In genomic region chr2:241619602-241620418, GRCh38 we compare ENCODE assay signal across 17 cellular contexts. TPM values are rescaled to one million over a fixed set of nuclear protein-coding genes. Genes with fewer than 3 reads are reported as not detected.
DNase-seq lines count a peak whose midpoint lies in the region; ATAC-seq and TF ChIP-seq lines count a peak whose summit lies in the region.
"Had no signal": no experiment of that assay in that cellular context is flagged by ENCODE, and none has a peak within 500 bp of the region (broad histone marks: within the 10 kb centered on the region; RNA-seq: fewer than 3 reads in every experiment).

No MANE protein-coding gene starts in this region.

- H3K9me2 ChIP-seq in HCT116 (ENCODE audit: insufficient read depth): no peaks in the 10 kb centered on the region

- peak overlapping the region; percentile 97 for H3K27ac Mint-ChIP-seq in activated T-helper 17 cell treated with anti-CD3 and anti-CD28 coated beads, Interleukin-2, amount 50 U/mL, for 72 hours

- no peak for TF ChIP-seq RAD21 in HCT116 (IDR thresholded peaks at IDR 0.05; ENCODE audit: low read depth)

- H3K4me2 ChIP-seq in HCT116 (ENCODE audit: low read length): no peak overlapping the region
- no peak overlapping the region for H3K4me2 ChIP-seq in osteoblast (ENCODE audit: insufficient read depth, low read length)
- H3K4me2 ChIP-seq: PC-9 had no signal

- ATAC-seq in HCT116: no peak
- ATAC-seq in activated T-helper 17 cell treated with anti-CD3 and anti-CD28 coated beads, Interleukin-2, amount 50 U/mL, for 72 hours (replicated peaks): peak; percentile 34
- ATAC-seq: gastrocnemius medialis, pancreas had no signal

- peaks cover 0 to 35% of the 10 kb centered on the region in 2 experiments; a peak in 2 of 4 replicates for H3K4me1 ChIP-seq in HCT116 (ENCODE audit: control insufficient read depth in 1 of 2, insufficient read depth in 2 of 2, low read length in 2 of 2)
- H3K4me1 ChIP-seq in osteoblast (ENCODE audit: insufficient read depth, low read length): peaks cover 4% of the 10 kb centered on the region
- H3K4me1 ChIP-seq: pancreas had no signal

- no peaks in the 10 kb centered on the region for H3K27me3 ChIP-seq in HCT116 (ENCODE audit: insufficient read depth, low read length)
- H3K27me3 ChIP-seq in osteoblast (ENCODE audit: insufficient read depth, low read length): no peaks in the 10 kb centered on the region
- H3K27me3 ChIP-seq: gastrocnemius medialis, pancreas, vagina had no signal

- TF ChIP-seq POLR2A in HCT116 (IDR thresholded peaks at IDR 0.05; ENCODE audit: borderline replicate concordance, extremely low read depth, insufficient read depth, insufficient read length): no peak

- RAD21 ChIA-PET in HCT116 (lab: Charles Lee; ENCODE audit: low non-redundant PET in 1 of 2, low total read pairs in 2 of 2, uncharacterized antibody in 2 of 2, unreplicated experiment in 2 of 2): no interaction called here

- H3K36me3 ChIP-seq in HCT116 (ENCODE audit: control insufficient read depth in 1 of 2, insufficient read depth in 2 of 2, low read length in 2 of 2) (peaks cover 3 to 17% of the 10 kb centered on the region in 2 experiments; a peak in 2 of 4 replicates), osteoblast (ENCODE audit: insufficient read depth, low read length) (peaks cover 9% of the 10 kb centered on the region)
- H3K36me3 ChIP-seq: gastrocnemius medialis, pancreas, vagina had no signal

- H4K20me1 ChIP-seq in HCT116 (ENCODE audit: insufficient read depth) (peaks cover 19% of the 10 kb centered on the region; the same call in 1 of the 2 replicates), osteoblast (ENCODE audit: insufficient read depth, low read length) (peaks cover 30% of the 10 kb centered on the region)

- H3K4me3 ChIP-seq in HCT116 (replicated peaks in 1 of 2; ENCODE audit: low read depth in 1 of 2, low read length in 2 of 2): no peak overlapping the region
- no peak overlapping the region for H3K4me3 ChIP-seq in osteoblast (ENCODE audit: insufficient read depth, low read length)
- H3K4me3 ChIP-seq: coronary artery, gastrocnemius medialis, pancreas, PC-9, SK-N-MC, vagina had no signal

- peak overlapping the region; percentile 80 for H3K4me3 Mint-ChIP-seq in activated T-helper 17 cell treated with anti-CD3 and anti-CD28 coated beads, Interleukin-2, amount 50 U/mL, for 72 hours

- H2AFZ ChIP-seq in HCT116 (ENCODE audit: low read depth, low read length, poor library complexity, severe bottlenecking): no peak overlapping the region
- H2AFZ ChIP-seq in osteoblast (ENCODE audit: low read length): no peak overlapping the region
- H2AFZ ChIP-seq: PC-9 had no signal

- intact Hi-C loops in HCT116 (cut with micrococcal nuclease): no loop called here

- H3K79me2 ChIP-seq in HCT116 (ENCODE audit: insufficient read depth, low read length) (peaks cover 99% of the 10 kb centered on the region), osteoblast (ENCODE audit: insufficient read depth, low read length) (peaks cover 86% of the 10 kb centered on the region)

- H3K9me3 ChIP-seq in HCT116 (ENCODE audit: control insufficient read depth in 1 of 2, insufficient read depth in 1 of 2, low read depth in 1 of 2, low read length in 2 of 2) (no peaks in the 10 kb centered on the region), osteoblast (ENCODE audit: low read depth, low read length) (no peaks in the 10 kb centered on the region)
- H3K9me3 ChIP-seq: gastrocnemius medialis, pancreas, vagina had no signal

- H3K27me3 Mint-ChIP-seq in activated T-helper 17 cell treated with anti-CD3 and anti-CD28 coated beads, Interleukin-2, amount 50 U/mL, for 72 hours: no peaks in the 10 kb centered on the region

- POLR2A ChIA-PET in HCT116 (lab: Charles Lee): no interaction called here

- no TSS peak for BruUV-seq in HCT116 (replicated peaks; lab: Mats Ljungman, UMichigan)

- H3K27ac ChIP-seq in HCT116 (ENCODE audit: low read depth, low read length) (0 out of 2 replicates have a peak overlapping the region, but pooled peaks have one; percentile 27), osteoblast (ENCODE audit: low read depth, low read length) (no peak overlapping the region)
- H3K27ac ChIP-seq: coronary artery, gastrocnemius medialis, pancreas, SK-N-MC, vagina had no signal

- CTCF ChIA-PET in HCT116 (lab: Charles Lee): no interaction called here

- no peak overlapping the region for H3K9ac ChIP-seq in HCT116 (ENCODE audit: low read length)

- DNase-seq in activated T-cell treated with anti-CD3 and anti-CD28 coated beads for 24 hours (ENCODE audit: low read depth) (peak; percentile 7), HCT116 (ENCODE audit: low read depth, low spot score) (no peak), osteoblast (ENCODE audit: insufficient read length, low spot score, missing footprints) (peak; percentile 17), T1000 (lab: John Stamatoyannopoulos, UW) (no peak), NCI-H524 treated with DMSO at 0.1 percent for 48 hours (lab: John Stamatoyannopoulos, UW) (no peak)
- no peak for DNase-seq in activated T-cell treated with anti-CD3 and anti-CD28 coated beads, Interleukin-2, amount 50 U/mL, for 1 hour
- DNase-seq in activated effector memory CD4-positive, alpha-beta T cell treated with anti-CD3 and anti-CD28 coated beads, Interleukin-2, amount 50 U/mL, for 16 hours: no peak
- DNase-seq: gastrocnemius medialis, KG1, NCI-H1092, NCI-H748 treated with DMSO at 0.1 percent for 48 hours, pancreas had no signal

- TF ChIP-seq CTCF in HCT116 (IDR thresholded peaks at IDR 0.05 in 2 of 3, conservative IDR thresholded peaks at IDR 0.05 in 1 of 3; ENCODE audit: borderline replicate concordance in 1 of 3, insufficient read depth in 1 of 3, low read depth in 2 of 3, low read length in 2 of 3) (no peak), osteoblast (IDR thresholded peaks at IDR 0.05; ENCODE audit: extremely low read depth, low read depth, low read length) (no peak)

- H3K9me3 Mint-ChIP-seq in activated T-helper 17 cell treated with anti-CD3 and anti-CD28 coated beads, Interleukin-2, amount 50 U/mL, for 72 hours: peaks cover 8% of the 10 kb centered on the region

- peaks cover 46% of the 10 kb centered on the region for H3K36me3 Mint-ChIP-seq in activated T-helper 17 cell treated with anti-CD3 and anti-CD28 coated beads, Interleukin-2, amount 50 U/mL, for 72 hours (ENCODE audit: low read depth)

- peaks cover 39% of the 10 kb centered on the region for H3K4me1 Mint-ChIP-seq in activated T-helper 17 cell treated with anti-CD3 and anti-CD28 coated beads, Interleukin-2, amount 50 U/mL, for 72 hours

TF ChIP-seq in HCT116, 20 proteins besides CTCF, POLR2A, EP300 and RAD21:
- TF ChIP-seq FOSL1 (IDR thresholded peaks at IDR 0.05; ENCODE audit: low read depth) (no peak), ZNF274 (IDR thresholded peaks at IDR 0.05; ENCODE audit: low read depth, low read length) (no peak), CEBPB (IDR thresholded peaks at IDR 0.05; ENCODE audit: low read depth) (no peak), ATF3 (IDR thresholded peaks at IDR 0.05) (no peak), YY1 (IDR thresholded peaks at IDR 0.05; ENCODE audit: extremely low read depth, insufficient replicate concordance, low read depth, low read length) (no peak), ZBTB33 (IDR thresholded peaks at IDR 0.05; ENCODE audit: extremely low read depth, insufficient replicate concordance, low read length) (no peak), CBX3 (IDR thresholded peaks at IDR 0.05; ENCODE audit: low read depth) (no peak), ZFX (IDR thresholded peaks at IDR 0.05) (no peak), POLR2AphosphoS5 (IDR thresholded peaks at IDR 0.05; ENCODE audit: low read depth, low read length) (no peak), SRF (IDR thresholded peaks at IDR 0.05; ENCODE audit: low read depth) (no peak), EZH2phosphoT487 (IDR thresholded peaks at IDR 0.05; ENCODE audit: borderline replicate concordance) (no peak)

RNA-seq across cellular contexts. Expression of gene THAP4, which starts 17.1 kb away (rescaled TPM):
- 71.2 TPM for total RNA-seq in HCT116 (2021; ENCODE audit: unreplicated experiment)
- polyA plus RNA-seq in HCT116 (2012): 99.6 and 107 TPM in 2 replicates
- 10 to 100 TPM; 35.0 to 42.5 TPM for total RNA-seq in activated T-helper 17 cell treated with anti-CD3 and anti-CD28 coated beads, Interleukin-2, amount 50 U/mL, for 72 hours
- 43.3 and 43.4 TPM in 2 replicates for total RNA-seq in osteoblast

RNA-seq across cellular contexts. Expression of gene ATG4B, which starts 17.7 kb away (rescaled TPM):
- 87.4 TPM for total RNA-seq in HCT116 (2021; ENCODE audit: unreplicated experiment)
- polyA plus RNA-seq in HCT116 (2012): 85.0 and 104 TPM in 2 replicates
- total RNA-seq in activated T-helper 17 cell treated with anti-CD3 and anti-CD28 coated beads, Interleukin-2, amount 50 U/mL, for 72 hours: 10 to 100 TPM; 88.3 to 91.3 TPM
- 42.7 and 48.0 TPM in 2 replicates for total RNA-seq in osteoblast

Comparison
In these comparisons a context has a peak if more than half of its experiments do, and no peak if none do; other contexts are left out.
1. DNase-seq: peak in activated T-cell treated with anti-CD3 and anti-CD28 coated beads for 24 hours (single experiment) and osteoblast (single experiment); none in activated T-cell treated with anti-CD3 and anti-CD28 coated beads, Interleukin-2, amount 50 U/mL, for 1 hour (single experiment), HCT116 (single experiment), T1000 (single experiment), activated effector memory CD4-positive, alpha-beta T cell treated with anti-CD3 and anti-CD28 coated beads, Interleukin-2, amount 50 U/mL, for 16 hours (single experiment) and NCI-H524 treated with DMSO at 0.1 percent for 48 hours (single experiment).